In genomic region chr10:132827423-132827789, GRCh38 we compare ENCODE assay signal across 33 cellular contexts. TPM values are rescaled to one million over a fixed set of nuclear protein-coding genes. Genes with fewer than 3 reads are reported as not detected.
"Had no signal": no experiment of that assay in that cellular context is flagged by ENCODE, and none has a peak within 500 bp of the region (broad histone marks: within the 10 kb centered on the region; RNA-seq: fewer than 3 reads in every experiment).

No MANE protein-coding gene starts in this region.

- ATAC-seq: heart right ventricle, left cardiac atrium, right cardiac atrium, upper lobe of right lung had no signal

- H3K36me3 Mint-ChIP-seq: naive B cell; natural killer cell treated with Interleukin-12 subunit alpha and Interleukin-12 subunit beta and Interleukin-15 and Interleukin-18, amount 100 ng/mL, for 72 hours had no signal

- H3K4me1 Mint-ChIP-seq: mesothelial cell of epicardium, naive B cell had no signal

- H3K27me3 Mint-ChIP-seq: stimulated activated naive CD8-positive, alpha-beta T cell treated with anti-CD3 and anti-CD28 coated beads, Interleukin-15, Interleukin-2, amounts not matched to agents 100 ng/mL and 50 ng/mL, for 24 hours had no signal

- H3K27ac ChIP-seq: heart right ventricle, hepatocyte, ovary, prostate gland, suprapubic skin, thoracic aorta, tibial artery, upper lobe of right lung, uterus had no signal

- H3K9me3 Mint-ChIP-seq: natural killer cell treated with Interleukin-12 subunit alpha and Interleukin-12 subunit beta and Interleukin-15 and Interleukin-18, amount 100 ng/mL, for 72 hours; stimulated activated naive CD8-positive, alpha-beta T cell treated with anti-CD3 and anti-CD28 coated beads, Interleukin-15, Interleukin-2, amounts not matched to agents 100 ng/mL and 50 ng/mL, for 24 hours had no signal

- H3K36me3 ChIP-seq: heart right ventricle, ovary, prostate gland, suprapubic skin, thoracic aorta, tibial artery, upper lobe of right lung, uterus had no signal

- H3K4me3 ChIP-seq: heart right ventricle, hepatocyte, lung, ovary, prostate gland, smooth muscle cell, suprapubic skin, thoracic aorta, tibial artery, upper lobe of right lung, uterus had no signal

- H3K9me3 ChIP-seq: heart right ventricle, ovary, prostate gland, suprapubic skin, thoracic aorta, tibial artery, upper lobe of right lung, uterus had no signal

- H3K4me1 ChIP-seq: heart right ventricle, prostate gland, suprapubic skin, tibial artery, upper lobe of right lung, uterus had no signal

- H3K4me3 Mint-ChIP-seq: mesothelial cell of epicardium; naive B cell; natural killer cell treated with Interleukin-12 subunit alpha and Interleukin-12 subunit beta and Interleukin-15 and Interleukin-18, amount 100 ng/mL, for 72 hours; stimulated activated naive CD8-positive, alpha-beta T cell treated with anti-CD3 and anti-CD28 coated beads, Interleukin-15, Interleukin-2, amounts not matched to agents 100 ng/mL and 50 ng/mL, for 24 hours had no signal

- H3K27ac Mint-ChIP-seq: mesothelial cell of epicardium; natural killer cell treated with Interleukin-12 subunit alpha and Interleukin-12 subunit beta and Interleukin-15 and Interleukin-18, amount 100 ng/mL, for 72 hours; stimulated activated naive CD8-positive, alpha-beta T cell treated with anti-CD3 and anti-CD28 coated beads, Interleukin-15, Interleukin-2, amounts not matched to agents 100 ng/mL and 50 ng/mL, for 24 hours had no signal

- H3K27me3 ChIP-seq: ovary, uterus had no signal

- DNase-seq: heart right ventricle; kidney glomerular epithelial cell; left cardiac atrium; mesendoderm; naive B cell; retina; stimulated activated CD4-positive, alpha-beta T cell treated with anti-CD3 and anti-CD28 coated beads, Interleukin-12 subunit alpha, Interleukin-12 subunit beta, amount 100 ng/mL, for 4 hours; stimulated activated CD4-positive, alpha-beta T cell treated with anti-CD3 and anti-CD28 coated beads, Interleukin-15, amount 100 ng/mL, for 24 hours; stimulated activated CD4-positive, alpha-beta T cell treated with anti-CD3 and anti-CD28 coated beads, Interleukin-2, amount 100 ng/mL, for 24 hours; stimulated activated CD4-positive, alpha-beta T cell treated with anti-CD3 and anti-CD28 coated beads, Interleukin-4, amount 100 ng/mL, for 1 hour; stimulated activated naive CD4-positive, alpha-beta T cell; trophoblast cell; upper lobe of right lung; uterus had no signal

RNA-seq across cellular contexts. Expression of gene NKX6-2, which starts 41.5 kb away (rescaled TPM):
- total RNA-seq: heart right ventricle; left cardiac atrium; liver; lung; mesothelial cell of epicardium; mononuclear cell; natural killer cell treated with Interleukin-12 subunit alpha and Interleukin-12 subunit beta and Interleukin-15 and Interleukin-18, amount 100 ng/mL, for 72 hours; omental fat pad; ovary; right cardiac atrium; skeletal muscle tissue; smooth muscle cell; subcutaneous adipose tissue; suprapubic skin; upper lobe of right lung had no signal
- polyA plus RNA-seq: keratinocyte, neural cell, ovary had no signal
